1 cellular context compared by ENCODE assay signal in the genomic region with DNA sequence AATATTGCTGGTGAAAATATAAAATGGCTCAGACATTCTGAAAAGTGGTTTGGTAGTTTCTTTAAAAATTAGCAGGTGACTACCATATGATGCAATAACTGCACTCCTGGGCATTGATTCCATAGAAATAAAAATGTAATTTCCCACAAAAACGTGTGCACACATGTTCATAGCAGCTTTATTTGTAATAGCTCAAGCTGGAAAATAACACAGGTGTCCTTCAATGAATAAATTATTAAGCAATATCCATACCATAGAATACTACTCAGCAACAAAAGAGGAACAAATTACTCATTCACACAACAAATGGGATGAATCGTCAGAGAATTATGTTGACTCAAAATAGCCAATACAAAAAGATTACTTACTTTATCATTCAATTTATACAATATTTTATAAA.
A peak's percentile ranks its signal among the peaks of the same experiment; 100 is the strongest.
TF ChIP-seq lines count a peak whose summit lies in the region.

No MANE protein-coding gene starts in this region.

TF ChIP-seq in H1, 55 proteins besides CTCF, POLR2A, EP300 and RAD21:
- TF ChIP-seq CEBPB (IDR thresholded peaks at IDR 0.05; ENCODE audit: low read depth, low read length) (0 out of 2 replicates have a peak, but pooled peaks have one; percentile 1), SUZ12 (IDR thresholded peaks at IDR 0.05; ENCODE audit: low read length) (no peak)
